ENCODE assay signal across 11 cellular contexts in genomic region chrX:154549766-154550165, GRCh38. TPM values are rescaled to one million over a fixed set of nuclear protein-coding genes. Genes with fewer than 3 reads are reported as not detected.
DNase-seq lines count a peak whose midpoint lies in the region; ATAC-seq, FAIRE-seq and TF ChIP-seq lines count a peak whose summit lies in the region.
"Had no signal": no experiment of that assay in that cellular context is flagged by ENCODE, and none has a peak within 500 bp of the region (broad histone marks: within the 10 kb centered on the region; RNA-seq: fewer than 3 reads in every experiment).

No MANE protein-coding gene starts in this region.

- H3K36me3 Mint-ChIP-seq in CD8-positive, alpha-beta memory T cell = peaks cover 0 to 52% (median 3%) of the 10 kb centered on the region in 3 donors
- peaks cover 3% of the 10 kb centered on the region for H3K36me3 Mint-ChIP-seq in astrocyte (ENCODE audit: low read depth, unreplicated experiment)
- H3K36me3 Mint-ChIP-seq in naive thymus-derived CD8-positive, alpha-beta T cell = peaks cover 0 to 35% (median 0%) of the 10 kb centered on the region in 3 donors

- H3K27me3 Mint-ChIP-seq in CD8-positive, alpha-beta memory T cell = peaks cover 0 to 5% of the 10 kb centered on the region in 2 donors
- no peaks in the 10 kb centered on the region for H3K27me3 Mint-ChIP-seq in astrocyte (ENCODE audit: low read depth, unreplicated experiment)
- H3K27me3 Mint-ChIP-seq in naive thymus-derived CD8-positive, alpha-beta T cell = no peaks in the 10 kb centered on the region
- H3K27me3 Mint-ChIP-seq: dendritic cell treated with granulocyte-macrophage colony-stimulating factor and Interleukin-4, amounts not matched to agents 40 ng/mL and 50 ng/mL, for 4 days had no signal

- H3K9me3 ChIP-seq in CD8-positive, alpha-beta memory T cell (ENCODE audit: low read length) = no peaks in the 10 kb centered on the region
- H3K9me3 ChIP-seq in astrocyte (ENCODE audit: insufficient read depth, low read depth, low read length) = no peaks in the 10 kb centered on the region
- H3K9me3 ChIP-seq: psoas muscle had no signal

- peaks cover 32% of the 10 kb centered on the region for H3K4me1 ChIP-seq in CD8-positive, alpha-beta memory T cell (ENCODE audit: insufficient read depth, low read length)
- peaks cover 16% of the 10 kb centered on the region for H3K4me1 ChIP-seq in astrocyte (ENCODE audit: insufficient read depth, low read length)

- FAIRE-seq in astrocyte (lab: Jason Lieb, UNC) (peak; percentile 70), RCC 7860 (lab: Jason Lieb, UNC) (no peak)

- H2AFZ ChIP-seq in astrocyte (ENCODE audit: low read depth, low read length) = no peak overlapping the region

- no peak overlapping the region for H3K27ac ChIP-seq in CD8-positive, alpha-beta memory T cell (ENCODE audit: low read depth, low read length)
- no peak overlapping the region for H3K27ac ChIP-seq in astrocyte (ENCODE audit: low read depth, low read length)
- H3K27ac ChIP-seq: psoas muscle had no signal

- peak overlapping the region; percentile 38 for H3K9ac ChIP-seq in astrocyte (ENCODE audit: low read length)

- no peak overlapping the region for H3K4me3 ChIP-seq in CD8-positive, alpha-beta memory T cell (ENCODE audit: low read length)
- H3K4me3 ChIP-seq in astrocyte (ENCODE audit: insufficient read depth, low read depth, low read length) = no peak overlapping the region
- H3K4me3 ChIP-seq: psoas muscle had no signal

- peaks cover 30 to 54% (median 39%) of the 10 kb centered on the region in 3 donors for H3K4me1 Mint-ChIP-seq in CD8-positive, alpha-beta memory T cell
- H3K4me1 Mint-ChIP-seq in astrocyte (ENCODE audit: low read depth, unreplicated experiment) = peaks cover 9% of the 10 kb centered on the region
- H3K4me1 Mint-ChIP-seq in naive thymus-derived CD8-positive, alpha-beta T cell = peaks cover 17 to 50% (median 42%) of the 10 kb centered on the region in 4 donors

- DNase-seq in CD8-positive, alpha-beta memory T cell = no peak
- peak; percentile 23 for DNase-seq in M059J (ENCODE audit: low read depth)
- no peak for DNase-seq in astrocyte (ENCODE audit: low read depth)
- no peak for DNase-seq in naive thymus-derived CD8-positive, alpha-beta T cell
- DNase-seq in RCC 7860 (ENCODE audit: low spot score) = no peak
- DNase-seq in erythroblast (lab: John Stamatoyannopoulos, UW) = no peak
- DNase-seq: psoas muscle; stimulated activated CD4-positive, alpha-beta T cell treated with anti-CD3 and anti-CD28 coated beads, Interleukin-2, amount 100 ng/mL, for 48 hours had no signal

- H3K36me3 ChIP-seq in CD8-positive, alpha-beta memory T cell (ENCODE audit: insufficient read depth, low read length) = peaks cover 8% of the 10 kb centered on the region
- no peaks in the 10 kb centered on the region for H3K36me3 ChIP-seq in astrocyte (ENCODE audit: insufficient read depth, low read length)

- TF ChIP-seq CTCF in astrocyte (IDR thresholded peaks at IDR 0.05; ENCODE audit: insufficient read depth, low read depth, low read length) = no peak

- peak overlapping the region in 6 of 7 donors; percentile 50 to 87 (median 60) for H3K4me3 Mint-ChIP-seq in CD8-positive, alpha-beta memory T cell
- H3K4me3 Mint-ChIP-seq in astrocyte (ENCODE audit: unreplicated experiment) = peak overlapping the region; percentile 16
- H3K4me3 Mint-ChIP-seq in naive thymus-derived CD8-positive, alpha-beta T cell = peak overlapping the region in 9 of 10 donors; percentile 17 to 76 (median 64)

- H3K4me2 ChIP-seq in astrocyte (ENCODE audit: low read length) = peak overlapping the region; percentile 62

- peaks cover 32% of the 10 kb centered on the region for H4K20me1 ChIP-seq in astrocyte (ENCODE audit: insufficient read depth, low read length)

- POLR2A ChIA-PET in CD8-positive, alpha-beta memory T cell (lab: Charles Lee) = no interaction called here
- POLR2A ChIA-PET in naive thymus-derived CD8-positive, alpha-beta T cell (lab: Charles Lee) = no interaction called here

- TF ChIP-seq POLR2A in erythroblast (IDR thresholded peaks at IDR 0.05; ENCODE audit: low read length) = no peak

- peaks cover 66% of the 10 kb centered on the region for H3K79me2 ChIP-seq in astrocyte (ENCODE audit: insufficient read depth, low read length)

- peak overlapping the region; percentile 12 to 77 (median 32) for H3K27ac Mint-ChIP-seq in CD8-positive, alpha-beta memory T cell
- peak overlapping the region; percentile 34 for H3K27ac Mint-ChIP-seq in astrocyte (ENCODE audit: unreplicated experiment)
- H3K27ac Mint-ChIP-seq in naive thymus-derived CD8-positive, alpha-beta T cell = peak overlapping the region in 8 of 10 donors; percentile 14 to 79 (median 46)
- H3K27ac Mint-ChIP-seq: dendritic cell treated with granulocyte-macrophage colony-stimulating factor and Interleukin-4, amounts not matched to agents 40 ng/mL and 50 ng/mL, for 4 days had no signal

- H3K9me3 Mint-ChIP-seq in CD8-positive, alpha-beta memory T cell = no peaks in the 10 kb centered on the region
- no peaks in the 10 kb centered on the region for H3K9me3 Mint-ChIP-seq in astrocyte (ENCODE audit: unreplicated experiment)
- no peaks in the 10 kb centered on the region for H3K9me3 Mint-ChIP-seq in naive thymus-derived CD8-positive, alpha-beta T cell
- H3K9me3 Mint-ChIP-seq: dendritic cell treated with granulocyte-macrophage colony-stimulating factor and Interleukin-4, amounts not matched to agents 40 ng/mL and 50 ng/mL, for 4 days had no signal

- CTCF ChIA-PET in CD8-positive, alpha-beta memory T cell (lab: Charles Lee) = no interaction called here

- no peaks in the 10 kb centered on the region for H3K27me3 ChIP-seq in CD8-positive, alpha-beta memory T cell (ENCODE audit: insufficient read depth, low read length, poor library complexity, severe bottlenecking)
- no peaks in the 10 kb centered on the region for H3K27me3 ChIP-seq in astrocyte (ENCODE audit: insufficient read depth, low read length)

- ATAC-seq in naive thymus-derived CD8-positive, alpha-beta T cell = no peak
- no peak for ATAC-seq in HG03039 (IDR thresholded peaks at IDR 0.05; ENCODE audit: unreplicated experiment)
- ATAC-seq: psoas muscle had no signal

RNA-seq across cellular contexts. Expression of gene IKBKG, which starts 2.3 kb away (rescaled TPM):
- 10 to 100 TPM; 33.9 to 35.4 TPM for total RNA-seq in CD8-positive, alpha-beta memory T cell
- polyA plus RNA-seq in CD8-positive, alpha-beta memory T cell = 34.8 TPM
- total RNA-seq in M059J (2014; rRNA removed; shearing (Covaris generic)) = 52.4 and 70.5 TPM in 2 replicates
- 21.4 and 22.3 TPM in 2 replicates for total RNA-seq in astrocyte
- 10 to 100 TPM; 45.0 to 48.2 TPM for total RNA-seq in naive thymus-derived CD8-positive, alpha-beta T cell
- polyA plus RNA-seq in naive thymus-derived CD8-positive, alpha-beta T cell = 10 to 100 TPM; 18.4 to 24.2 (median 19.4) TPM

RNA-seq across cellular contexts. Expression of gene G6PD, which starts 3.1 kb away (rescaled TPM):
- total RNA-seq in CD8-positive, alpha-beta memory T cell = 100 to 1,000 TPM; 108 to 116 TPM
- polyA plus RNA-seq in CD8-positive, alpha-beta memory T cell = 10.7 TPM
- 157 and 205 TPM in 2 replicates for total RNA-seq in M059J (2014; rRNA removed; shearing (Covaris generic))
- total RNA-seq in astrocyte = 54.1 and 62.8 TPM in 2 replicates
- total RNA-seq in naive thymus-derived CD8-positive, alpha-beta T cell = 10 to 100 TPM; 58.1 to 59.4 TPM
- polyA plus RNA-seq in naive thymus-derived CD8-positive, alpha-beta T cell = 1 to 10 TPM; 6.9 to 7.9 (median 7.1) TPM

RNA-seq across cellular contexts. Expression of gene FAM3A, which starts 33.7 kb away (rescaled TPM):
- total RNA-seq in CD8-positive, alpha-beta memory T cell = 10 to 100 TPM; 28.4 to 29.4 TPM
- 29.6 TPM for polyA plus RNA-seq in CD8-positive, alpha-beta memory T cell
- total RNA-seq in M059J (2014; rRNA removed; shearing (Covaris generic)) = 53.2 and 72.8 TPM in 2 replicates
- 20.9 and 26.1 TPM in 2 replicates for total RNA-seq in astrocyte
- 10 to 100 TPM; 66.0 to 69.4 TPM for total RNA-seq in naive thymus-derived CD8-positive, alpha-beta T cell
- 10 to 100 TPM; 24.3 to 33.3 (median 26.0) TPM for polyA plus RNA-seq in naive thymus-derived CD8-positive, alpha-beta T cell

RNA-seq across cellular contexts. Expression of gene CTAG1A, which starts 35.2 kb away (rescaled TPM):
- not detected for total RNA-seq in CD8-positive, alpha-beta memory T cell
- polyA plus RNA-seq in CD8-positive, alpha-beta memory T cell = not detected
- not detected in 2 replicates for total RNA-seq in M059J (2014; rRNA removed; shearing (Covaris generic))
- total RNA-seq in astrocyte = not detected in 2 replicates
- not detected for total RNA-seq in naive thymus-derived CD8-positive, alpha-beta T cell
- polyA plus RNA-seq in naive thymus-derived CD8-positive, alpha-beta T cell = not detected
- total RNA-seq: liver, psoas muscle had no signal
- polyA plus RNA-seq: liver, psoas muscle had no signal

RNA-seq across cellular contexts. Expression of gene SLC10A3, which starts 59.3 kb away (rescaled TPM):
- total RNA-seq in CD8-positive, alpha-beta memory T cell = 10 to 100 TPM; 40.8 to 45.7 TPM
- polyA plus RNA-seq in CD8-positive, alpha-beta memory T cell = 81.0 TPM
- total RNA-seq in M059J (2014; rRNA removed; shearing (Covaris generic)) = 65.4 and 80.7 TPM in 2 replicates
- 24.4 and 27.3 TPM in 2 replicates for total RNA-seq in astrocyte
- total RNA-seq in naive thymus-derived CD8-positive, alpha-beta T cell = 10 to 100 TPM; 18.2 to 20.9 TPM
- 10 to 100 TPM; 30.5 to 42.3 (median 35.9) TPM for polyA plus RNA-seq in naive thymus-derived CD8-positive, alpha-beta T cell
